Comparison of ENCODE assay signal across 1 cellular context in genomic region chr17:68053237-68054030, GRCh38.
TF ChIP-seq lines count a peak whose summit lies in the region.

No MANE protein-coding gene starts in this region.

TF ChIP-seq in HepG2, 621 proteins besides CTCF, POLR2A, EP300 and RAD21:
- TF ChIP-seq ZNF619 (CRISPR knock-in tag; IDR thresholded peaks at IDR 0.05) (0 out of 2 replicates have a peak, but pooled peaks have one; percentile 9), ELF3 (CRISPR knock-in tag; IDR thresholded peaks at IDR 0.05) (no peak)
